Comparison of ENCODE assay signal across 1 cellular context in genomic region chr1:154908129-154908528, GRCh38. TPM values are rescaled to one million over a fixed set of nuclear protein-coding genes. Genes with fewer than 3 reads are reported as not detected.
"Had no signal": no experiment of that assay in that cellular context is flagged by ENCODE, and none has a peak within 500 bp of the region (broad histone marks: within the 10 kb centered on the region; RNA-seq: fewer than 3 reads in every experiment).

No MANE protein-coding gene starts in this region.

RNA-seq across cellular contexts. Expression of gene KCNN3, which starts 38.0 kb away (rescaled TPM):
- polyA plus RNA-seq: naive thymus-derived CD8-positive, alpha-beta T cell had no signal
